In genomic region chr10:132537713-132538020, GRCh38 we compare ENCODE assay signal across 8 cellular contexts. TPM values are rescaled to one million over a fixed set of nuclear protein-coding genes. Genes with fewer than 3 reads are reported as not detected.
DNase-seq lines count a peak whose midpoint lies in the region; ATAC-seq and TF ChIP-seq lines count a peak whose summit lies in the region.

A gene with protein sequence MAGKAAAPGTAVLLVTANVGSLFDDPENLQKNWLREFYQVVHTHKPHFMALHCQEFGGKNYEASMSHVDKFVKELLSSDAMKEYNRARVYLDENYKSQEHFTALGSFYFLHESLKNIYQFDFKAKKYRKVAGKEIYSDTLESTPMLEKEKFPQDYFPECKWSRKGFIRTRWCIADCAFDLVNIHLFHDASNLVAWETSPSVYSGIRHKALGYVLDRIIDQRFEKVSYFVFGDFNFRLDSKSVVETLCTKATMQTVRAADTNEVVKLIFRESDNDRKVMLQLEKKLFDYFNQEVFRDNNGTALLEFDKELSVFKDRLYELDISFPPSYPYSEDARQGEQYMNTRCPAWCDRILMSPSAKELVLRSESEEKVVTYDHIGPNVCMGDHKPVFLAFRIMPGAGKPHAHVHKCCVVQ (plus strand): TSS chr10:132537787. CDS start chr10:132538097, 310 bp downstream.

- H4K20me1 ChIP-seq in IMR-90 (ENCODE audit: insufficient read depth, low read length), result peaks cover 43% of the 10 kb centered on the region

- in situ Hi-C loops in IMR-90 (cut with MboI; ENCODE audit: low sequenced_read_pairs), result no loop called here

- POLR2A ChIA-PET in IMR-90 (lab: Charles Lee; ENCODE audit: unreplicated experiment), result no interaction called here

- 0% methylated on average over 19 of the region's 53 CpGs; no CpG with 5 or more reads in 1 of the 2 experiments for WGBS in IMR-90 (ENCODE audit: extremely low coverage in 2 of 2, insufficient read length in 1 of 2), 2 experiments

- H4K8ac ChIP-seq in IMR-90 (ENCODE audit: low read depth in 2 of 2, low read length in 2 of 2), result peak within 1 kb of the TSS in 1 of 2 experiments; percentile 62; a peak in 1 of 4 replicates

- H3K9me3 ChIP-seq in IMR-90 (ENCODE audit: control insufficient read depth, insufficient read depth, low read length), result no peaks in the 10 kb centered on the region
- H3K9me3 ChIP-seq in uterus, result no peaks in the 10 kb centered on the region

- H3K18ac ChIP-seq in IMR-90 (ENCODE audit: low read depth, low read length), result no peak within 1 kb of the TSS

- peak within 1 kb of the TSS; percentile 80 for H3K9ac ChIP-seq in IMR-90 (ENCODE audit: low read depth, low read length)

- dilution Hi-C loops in IMR-90 (cut with HindIII; ENCODE audit: low sequenced_read_pairs, unreplicated experiment), result no loop called here

- peak within 1 kb of the TSS; percentile 82 for H2AK5ac ChIP-seq in IMR-90 (ENCODE audit: low read depth, low read length)

- intact Hi-C loops in IMR-90 (cut with micrococcal nuclease), result loop anchor here (1.0 to 5.0 kb wide), 3 partner anchors 20 to 79 kb away; no protein-coding TSS in a partner anchor
- intact Hi-C loops in uterus (cut with DNase I; ENCODE audit: low total_unique reads), result loop anchor here (2.0 to 5.0 kb wide), 2 partner anchors 75 to 100 kb away; no protein-coding TSS in a partner anchor

- no peaks in the 10 kb centered on the region for H3K36me3 ChIP-seq in IMR-90 (ENCODE audit: control insufficient read depth, insufficient read depth, low read length)
- H3K36me3 ChIP-seq in uterus, result no peaks in the 10 kb centered on the region

- no peak for TF ChIP-seq CTCF in AG09309 (IDR thresholded peaks at IDR 0.05; ENCODE audit: control insufficient read depth, insufficient read depth, low read depth, low read length, missing control alignments)
- no peak for TF ChIP-seq CTCF in IMR-90 (conservative IDR thresholded peaks at IDR 0.05; ENCODE audit: low read depth, low read length)
- no peak for TF ChIP-seq CTCF in choroid plexus epithelial cell (conservative IDR thresholded peaks at IDR 0.05; ENCODE audit: low read depth, low read length)
- TF ChIP-seq CTCF in uterus (IDR thresholded peaks at IDR 0.05), result peak in 1 of 4 experiments; percentile 26

- BruUV-seq in IMR-90 (replicated peaks; lab: Mats Ljungman, UMichigan), result no TSS peak

- no peak within 1 kb of the TSS for H2BK20ac ChIP-seq in IMR-90 (ENCODE audit: low read depth, low read length)

- TF ChIP-seq POLR2A in IMR-90 (IDR thresholded peaks at IDR 0.05; ENCODE audit: low read depth, low read length), result peak; percentile 65; the same call in 1 of the 2 replicates
- TF ChIP-seq POLR2A in uterus (IDR thresholded peaks at IDR 0.05), result peak; percentile 73 to 91

- TF ChIP-seq RAD21 in IMR-90 (IDR thresholded peaks at IDR 0.05; ENCODE audit: low read length), result no peak

- peak within 1 kb of the TSS; percentile 67 for H4K91ac ChIP-seq in IMR-90 (ENCODE audit: insufficient read depth, low read depth, low read length)

- H3K9me1 ChIP-seq in IMR-90 (ENCODE audit: insufficient read depth, low read length), result peaks cover 22% of the 10 kb centered on the region

- peak within 1 kb of the TSS; percentile 80 for H3K14ac ChIP-seq in IMR-90 (replicated peaks; ENCODE audit: low read depth, low read length)

- peak within 1 kb of the TSS; percentile 94 for H2AK9ac ChIP-seq in IMR-90 (replicated peaks; ENCODE audit: low read depth, low read length, poor library complexity)

- CTCF ChIA-PET in IMR-90 (lab: Yijun Ruan, JAX), result no interaction called here

- peaks cover 28% of the 10 kb centered on the region for H3K4me1 ChIP-seq in IMR-90 (ENCODE audit: control insufficient read depth, insufficient read depth, low read length)
- H3K4me1 ChIP-seq in uterus, result peaks cover 7 to 13% of the 10 kb centered on the region in 2 donors

- H3K79me1 ChIP-seq in IMR-90 (ENCODE audit: low read depth in 1 of 2, low read length in 2 of 2), result peaks cover 23 to 82% of the 10 kb centered on the region in 2 experiments

- H2BK120ac ChIP-seq in IMR-90 (ENCODE audit: low read depth, low read length), result peak within 1 kb of the TSS; percentile 32

- peak within 1 kb of the TSS; percentile 76 for H3K4ac ChIP-seq in IMR-90 (ENCODE audit: low read depth, low read length)

- peak within 1 kb of the TSS; percentile 90 for H3K23ac ChIP-seq in IMR-90 (ENCODE audit: low read depth, low read length)

- peak within 1 kb of the TSS; percentile 93 for H3K4me3 ChIP-seq in AG09309 (ENCODE audit: control insufficient read depth, low read depth, low read length)
- peak within 1 kb of the TSS; percentile 74 for H3K4me3 ChIP-seq in IMR-90 (ENCODE audit: insufficient read depth, low read depth, low read length)
- H3K4me3 ChIP-seq in choroid plexus epithelial cell (ENCODE audit: low read depth, low read length), result peak within 1 kb of the TSS; percentile 68
- H3K4me3 ChIP-seq in uterus, result peak within 1 kb of the TSS; percentile 63 to 89

- H3K4me2 ChIP-seq in IMR-90 (ENCODE audit: low read depth, low read length), result peak within 1 kb of the TSS; percentile 95

- peak within 1 kb of the TSS; percentile 87 for H3K27ac ChIP-seq in IMR-90 (ENCODE audit: insufficient read depth, low read length)
- peak within 1 kb of the TSS; percentile 95 to 99 for H3K27ac ChIP-seq in uterus

- no peak within 1 kb of the TSS for H3K56ac ChIP-seq in IMR-90 (ENCODE audit: extremely low read depth, insufficient read depth, low read length)

- no peaks in the 10 kb centered on the region for H3K27me3 ChIP-seq in IMR-90 (ENCODE audit: control insufficient read depth, insufficient read depth, low read length)
- H3K27me3 ChIP-seq in uterus, result no peaks in the 10 kb centered on the region

- peak within 1 kb of the TSS; percentile 80 for H2BK5ac ChIP-seq in IMR-90 (ENCODE audit: low read depth, low read length, poor library complexity, severe bottlenecking)

- no peak within 1 kb of the TSS for H4K5ac ChIP-seq in IMR-90 (ENCODE audit: low read depth, low read length)

- ATAC-seq in IMR-90 (ENCODE audit: low read depth), result no peak

- DNase-seq in AG09309 (ENCODE audit: low read depth), result no peak
- no peak for DNase-seq in IMR-90
- no peak for DNase-seq in choroid plexus epithelial cell (ENCODE audit: low read depth)
- DNase-seq in mesenteric fat pad (ENCODE audit: low spot score), result no peak
- DNase-seq in uterus, result no peak
- no peak for DNase-seq in NCI-H1694 (lab: John Stamatoyannopoulos, UW)
- DNase-seq in NCI-H2081 (lab: John Stamatoyannopoulos, UW), result no peak
- DNase-seq in central memory CD4-positive, alpha-beta T cell, result no peak

- H2BK15ac ChIP-seq in IMR-90 (ENCODE audit: low read depth, low read length), result no peak within 1 kb of the TSS

- peak within 1 kb of the TSS; percentile 96 for H2AFZ ChIP-seq in IMR-90 (replicated peaks; ENCODE audit: low read length, poor library complexity)

TF ChIP-seq in IMR-90, 13 proteins besides CTCF, POLR2A, EP300 and RAD21:
- TF ChIP-seq, protein P1, sequence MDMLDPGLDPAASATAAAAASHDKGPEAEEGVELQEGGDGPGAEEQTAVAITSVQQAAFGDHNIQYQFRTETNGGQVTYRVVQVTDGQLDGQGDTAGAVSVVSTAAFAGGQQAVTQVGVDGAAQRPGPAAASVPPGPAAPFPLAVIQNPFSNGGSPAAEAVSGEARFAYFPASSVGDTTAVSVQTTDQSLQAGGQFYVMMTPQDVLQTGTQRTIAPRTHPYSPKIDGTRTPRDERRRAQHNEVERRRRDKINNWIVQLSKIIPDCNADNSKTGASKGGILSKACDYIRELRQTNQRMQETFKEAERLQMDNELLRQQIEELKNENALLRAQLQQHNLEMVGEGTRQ (IDR thresholded peaks at IDR 0.05; ENCODE audit: low read depth, low read length), result no peak

RNA-seq across cellular contexts. Expression of the gene that starts here (rescaled TPM):
- 31.7 and 36.7 TPM in 2 replicates for total RNA-seq in IMR-90 (2012; rRNA removed)
- polyA plus RNA-seq in IMR-90 (2012; rRNA removed), result 20.6 and 21.4 TPM in 2 replicates
- 15.9 and 20.4 TPM in 2 replicates for polyA plus RNA-seq in IMR-90 (2012; cell fraction: cytosol; rRNA removed)
- 12.2 and 16.8 TPM in 2 replicates for polyA plus RNA-seq in IMR-90 (2012; cell fraction: nucleus; rRNA removed; ENCODE audit: low replicate concordance)
- total RNA-seq in mesenteric fat pad, result 30.5 TPM
- total RNA-seq in uterus, result 100 to 1,000 TPM in 1 of 4 donors, 10 to 100 TPM in 3; 22.5 to 160 (median 93.2) TPM
